In genomic region chr9:127223810-127224177, GRCh38 we compare ENCODE assay signal across 8 cellular contexts.
A peak's percentile ranks its signal among the peaks of the same experiment; 100 is the strongest.
DNase-seq lines count a peak whose midpoint lies in the region; ATAC-seq and TF ChIP-seq lines count a peak whose summit lies in the region.

No MANE protein-coding gene starts in this region.

- H3K9ac ChIP-seq in SK-N-MC (ENCODE audit: insufficient read length) (no peak overlapping the region), rectal smooth muscle tissue (ENCODE audit: low read length) (no peak overlapping the region)

- H3K36me3 ChIP-seq in SK-N-MC (ENCODE audit: insufficient read depth, low read length) = no peaks in the 10 kb centered on the region
- no peaks in the 10 kb centered on the region for H3K36me3 ChIP-seq in rectal smooth muscle tissue (ENCODE audit: control insufficient read depth, insufficient read depth, low read length)

- TF ChIP-seq CTCF in GM12874 (IDR thresholded peaks at IDR 0.05; ENCODE audit: insufficient read depth, low read depth, low read length) = peak; percentile 6; the same call in 1 of the 2 replicates

- H3K4me1 ChIP-seq in rectal smooth muscle tissue (ENCODE audit: control insufficient read depth, insufficient read depth, low read length) = no peaks in the 10 kb centered on the region

- no peak overlapping the region for H3K27ac ChIP-seq in SK-N-MC
- H3K27ac ChIP-seq in rectal smooth muscle tissue (ENCODE audit: low read depth, low read length) = no peak overlapping the region

- no peaks in the 10 kb centered on the region for H3K9me3 ChIP-seq in SK-N-MC (ENCODE audit: low read depth, low read length)

- H3K4me3 ChIP-seq in SK-N-MC (peak overlapping the region; percentile 94), rectal smooth muscle tissue (ENCODE audit: low read length) (peak overlapping the region; percentile 73)

- H3K27me3 ChIP-seq in rectal smooth muscle tissue (ENCODE audit: control insufficient read depth, insufficient read depth, low read length) = no peaks in the 10 kb centered on the region

- no peak for DNase-seq in SK-N-MC (ENCODE audit: low read depth, low spot score)
- DNase-seq in globus pallidus (ENCODE audit: low spot score) = peak; percentile 13
- DNase-seq in NCI-H2107 treated with DMSO at 0.1 percent for 48 hours (lab: John Stamatoyannopoulos, UW; ENCODE audit: unreplicated experiment) = no peak
- no peak for DNase-seq in NCI-H1930 (lab: John Stamatoyannopoulos, UW)
- DNase-seq in SIG-M5 treated with dmso at 0.1 percent for 504 hours (lab: John Stamatoyannopoulos, UW; ENCODE audit: unreplicated experiment) = no peak

- ATAC-seq in GM19467 (IDR thresholded peaks at IDR 0.05; ENCODE audit: unreplicated experiment) = no peak
